Comparison of ENCODE assay signal across 12 cellular contexts in genomic region chr7:19397917-19398316, GRCh38.
DNase-seq lines count a peak whose midpoint lies in the region; ATAC-seq, FAIRE-seq and TF ChIP-seq lines count a peak whose summit lies in the region.
"Had no signal": no experiment of that assay in that cellular context is flagged by ENCODE, and none has a peak within 500 bp of the region (broad histone marks: within the 10 kb centered on the region; RNA-seq: fewer than 3 reads in every experiment).

No MANE protein-coding gene starts in this region.

- no peak for TF ChIP-seq POLR2A in H1 (IDR thresholded peaks at IDR 0.05; ENCODE audit: control extremely low read depth in 1 of 2, low read depth in 2 of 2, low read length in 2 of 2)

- peaks cover 7% of the 10 kb centered on the region; the same call in 2 of the 3 replicates for H3K4me1 Mint-ChIP-seq in GM23338

- H3K4me2 ChIP-seq in GM23338 (no peak overlapping the region), H1 (ENCODE audit: insufficient read depth in 1 of 2, low read depth in 2 of 2, low read length in 2 of 2) (no peak overlapping the region)

- H3K79me1 ChIP-seq in H1 (ENCODE audit: low read depth, low read length) = no peaks in the 10 kb centered on the region

- no peak overlapping the region for H2BK20ac ChIP-seq in H1 (ENCODE audit: low read length)

- POLR2A ChIA-PET in H1 (lab: Charles Lee; ENCODE audit: partially characterized antibody) = no interaction called here

- no peaks in the 10 kb centered on the region for H3F3A ChIP-seq in GM23338 (replicated peaks; ENCODE audit: low read depth)

- H3K14ac ChIP-seq in H1 (ENCODE audit: insufficient read length) = no peak overlapping the region

- H3K27ac Mint-ChIP-seq in GM23338 = no peak overlapping the region
- H3K27ac Mint-ChIP-seq: activated naive CD8-positive, alpha-beta T cell treated with anti-CD3 and anti-CD28 coated beads, Interleukin-2, amount 50 U/mL, for 24 hours; progenitor cell of endocrine pancreas; stimulated activated naive CD8-positive, alpha-beta T cell treated with anti-CD3 and anti-CD28 coated beads, Interleukin-15, Interleukin-2, amounts not matched to agents 100 ng/mL and 50 ng/mL, for 24 hours had no signal

- peak; percentile 35; the same call in 1 of the 3 replicates for ATAC-seq in GM23338
- no peak for ATAC-seq in HG02973 (IDR thresholded peaks at IDR 0.05; ENCODE audit: unreplicated experiment)
- ATAC-seq: activated naive CD8-positive, alpha-beta T cell treated with anti-CD3 and anti-CD28 coated beads, Interleukin-2, amount 50 U/mL, for 24 hours had no signal

- no peak overlapping the region for H4K8ac ChIP-seq in H1 (ENCODE audit: extremely low read depth, insufficient read depth, low read length)

- no peaks in the 10 kb centered on the region for H3K27me3 ChIP-seq in GM23338 (ENCODE audit: insufficient read depth)
- no peaks in the 10 kb centered on the region for H3K27me3 ChIP-seq in H1 (replicated peaks in 1 of 4; ENCODE audit: control insufficient read depth in 3 of 4, extremely low read depth in 1 of 4, insufficient read depth in 3 of 4, low read length in 3 of 4)

- no peak overlapping the region for H3K4ac ChIP-seq in H1 (replicated peaks; ENCODE audit: insufficient read length, low read depth, low read length)

- H4K5ac ChIP-seq in H1 (ENCODE audit: insufficient read length, low read depth, low read length) = no peak overlapping the region

- FAIRE-seq in GM18507 (lab: Jason Lieb, UNC) (peak; percentile 36), H1 (lab: Jason Lieb, UNC) (peak; percentile 19)

- no peak overlapping the region for H3K56ac ChIP-seq in H1 (replicated peaks; ENCODE audit: insufficient read length, low read depth, low read length)

- H3K18ac ChIP-seq in H1 (ENCODE audit: extremely low read depth, low read length) = no peak overlapping the region

- no peak overlapping the region for H3K9ac ChIP-seq in H1 (replicated peaks in 1 of 4; ENCODE audit: extremely low read depth in 1 of 4, low read depth in 3 of 4, low read length in 3 of 4)

- H2BK15ac ChIP-seq in H1 (ENCODE audit: low read length) = no peak overlapping the region

- TF ChIP-seq CTCF in GM23338 (conservative IDR thresholded peaks at IDR 0.05; ENCODE audit: low read depth in 2 of 2) (no peak), H1 (IDR thresholded peaks at IDR 0.05; ENCODE audit: control extremely low read depth in 1 of 3, insufficient read depth in 1 of 3, low read depth in 1 of 3, low read length in 3 of 3) (no peak)

- no peak overlapping the region for H2AK5ac ChIP-seq in H1 (ENCODE audit: low read depth, low read length)

- H3K9me3 Mint-ChIP-seq in GM23338 = no peaks in the 10 kb centered on the region
- H3K9me3 Mint-ChIP-seq: stimulated activated naive CD8-positive, alpha-beta T cell treated with anti-CD3 and anti-CD28 coated beads, Interleukin-15, Interleukin-2, amounts not matched to agents 100 ng/mL and 50 ng/mL, for 24 hours had no signal

- H3K36me3 ChIP-seq in GM23338 (ENCODE audit: insufficient read depth) (no peaks in the 10 kb centered on the region), H1 (ENCODE audit: control insufficient read depth in 2 of 4, insufficient read depth in 4 of 4, low read length in 3 of 4) (no peaks in the 10 kb centered on the region)

- H3K23ac ChIP-seq in H1 (ENCODE audit: insufficient read length) = no peak overlapping the region

- WGBS in H1 (ENCODE audit: extremely low coverage in 1 of 2, insufficient coverage in 1 of 2, insufficient read length in 1 of 2, insufficient replicate concordance in 2 of 2, low coverage in 1 of 2, low lambda C conversion rate in 2 of 2, missing lambda C conversion rate in 1 of 2), 2 experiments = 86% methylated on average over 4 of the region's 4 CpGs; no CpG with 5 or more reads in 1 of the 2 experiments

- H3K4me3 Mint-ChIP-seq in GM23338 = no peak overlapping the region
- H3K4me3 Mint-ChIP-seq: activated naive CD8-positive, alpha-beta T cell treated with anti-CD3 and anti-CD28 coated beads, Interleukin-2, amount 50 U/mL, for 24 hours; stimulated activated naive CD8-positive, alpha-beta T cell treated with anti-CD3 and anti-CD28 coated beads, Interleukin-15, Interleukin-2, amounts not matched to agents 100 ng/mL and 50 ng/mL, for 24 hours had no signal

- H3K36me3 Mint-ChIP-seq in GM23338 (ENCODE audit: low read depth) = no peaks in the 10 kb centered on the region

- H3K79me2 ChIP-seq in GM23338 (replicated peaks; ENCODE audit: insufficient read depth) (no peaks in the 10 kb centered on the region), H1 (ENCODE audit: control insufficient read depth in 1 of 2, insufficient read depth in 2 of 2, low read length in 2 of 2) (no peaks in the 10 kb centered on the region)

- no peak overlapping the region for H4K91ac ChIP-seq in H1 (replicated peaks; ENCODE audit: insufficient read length, low read length)

- no peak overlapping the region for H2BK120ac ChIP-seq in H1 (replicated peaks; ENCODE audit: low read depth, low read length)

- H2BK12ac ChIP-seq in H1 (ENCODE audit: low read depth, low read length) = no peak overlapping the region

- CTCF ChIA-PET in H1 (lab: Charles Lee; ENCODE audit: partially characterized antibody) = no interaction called here

- H3K27ac ChIP-seq in GM23338 (ENCODE audit: low read depth) (no peak overlapping the region), H1 (ENCODE audit: low read depth, low read length) (no peak overlapping the region)

- no peak for TF ChIP-seq RAD21 in H1 (IDR thresholded peaks at IDR 0.05 in 1 of 2, conservative IDR thresholded peaks at IDR 0.05 in 1 of 2; ENCODE audit: low read depth in 2 of 2, low read length in 2 of 2)

- H3K23me2 ChIP-seq in H1 (ENCODE audit: low read depth, low read length) = no peaks in the 10 kb centered on the region

- no peak for DNase-seq in GM18507 (ENCODE audit: extremely low spot score, insufficient read length, low read depth)
- DNase-seq in GM23338 (ENCODE audit: low spot score) = no peak
- DNase-seq in HS-27A (ENCODE audit: low read depth) = peak; percentile 78
- DNase-seq in H1 (ENCODE audit: low read depth in 1 of 2, low spot score in 2 of 2) = no peak
- no peak for DNase-seq in DMS79 (lab: John Stamatoyannopoulos, UW)
- no peak for DNase-seq in NCI-H1092 treated with DMSO at 0.1 percent for 48 hours (lab: John Stamatoyannopoulos, UW)
- DNase-seq in DMS79 treated with DMSO at 0.1 percent for 48 hours (lab: John Stamatoyannopoulos, UW) = no peak
- DNase-seq: activated naive CD8-positive, alpha-beta T cell treated with anti-CD3 and anti-CD28 coated beads, Interleukin-2, amount 50 U/mL, for 24 hours; DMS 273 treated with DMSO at 0.1 percent for 48 hours had no signal

- no peaks in the 10 kb centered on the region for H4K20me1 ChIP-seq in GM23338 (replicated peaks; ENCODE audit: insufficient read depth)
- H4K20me1 ChIP-seq in H1 (replicated peaks in 1 of 2; ENCODE audit: control insufficient read depth in 1 of 2, insufficient read depth in 2 of 2, low read length in 2 of 2) = no peaks in the 10 kb centered on the region

- no peaks in the 10 kb centered on the region for H3K4me1 ChIP-seq in GM23338 (ENCODE audit: insufficient read depth)
- H3K4me1 ChIP-seq in H1 (replicated peaks in 1 of 4; ENCODE audit: control insufficient read depth in 3 of 4, insufficient read depth in 4 of 4, low read length in 3 of 4) = peaks cover 0 to 4% (median 0%) of the 10 kb centered on the region in 4 experiments; a peak in 1 of 7 replicates

- no peak for TF ChIP-seq EP300 in H1 (IDR thresholded peaks at IDR 0.05; ENCODE audit: borderline replicate concordance in 1 of 2, low read depth in 2 of 2, low read length in 2 of 2)

- no peak overlapping the region for H2AFZ ChIP-seq in GM23338
- no peak overlapping the region for H2AFZ ChIP-seq in H1 (ENCODE audit: low read length)

- no peaks in the 10 kb centered on the region for H3K9me2 ChIP-seq in GM23338 (ENCODE audit: insufficient read depth)

- H2BK5ac ChIP-seq in H1 (ENCODE audit: low read depth, low read length) = no peak overlapping the region

- H3K4me3 ChIP-seq in GM23338 (no peak overlapping the region), H1 (ENCODE audit: extremely low read depth in 1 of 4, insufficient read depth in 2 of 4, low read depth in 3 of 4, low read length in 4 of 4) (no peak overlapping the region)

- H3K9me3 ChIP-seq in H1 (ENCODE audit: insufficient read depth in 2 of 2, low read depth in 1 of 2, low read length in 1 of 2) = no peaks in the 10 kb centered on the region

- no peaks in the 10 kb centered on the region for H3K27me3 Mint-ChIP-seq in GM23338 (ENCODE audit: insufficient read depth, low read depth, poor library complexity)
- H3K27me3 Mint-ChIP-seq: activated naive CD8-positive, alpha-beta T cell treated with anti-CD3 and anti-CD28 coated beads, Interleukin-2, amount 50 U/mL, for 24 hours; progenitor cell of endocrine pancreas; stimulated activated naive CD8-positive, alpha-beta T cell treated with anti-CD3 and anti-CD28 coated beads, Interleukin-15, Interleukin-2, amounts not matched to agents 100 ng/mL and 50 ng/mL, for 24 hours had no signal

TF ChIP-seq in GM23338, 12 proteins besides CTCF, POLR2A, EP300 and RAD21 (continues in another document):
- TF ChIP-seq ZNF331 (CRISPR knock-in tag; IDR thresholded peaks at IDR 0.05; ENCODE audit: low read depth) = no peak
- TF ChIP-seq NANOG (IDR thresholded peaks at IDR 0.05; ENCODE audit: borderline replicate concordance) = no peak
- no peak for TF ChIP-seq CREB1 (CRISPR knock-in tag; IDR thresholded peaks at IDR 0.05; ENCODE audit: low read depth)
- TF ChIP-seq ZNF114 (CRISPR knock-in tag; IDR thresholded peaks at IDR 0.05) = no peak

TF ChIP-seq in H1, 55 proteins besides CTCF, POLR2A, EP300 and RAD21 (continues in another document):
- no peak for TF ChIP-seq TEAD4 (IDR thresholded peaks at IDR 0.05; ENCODE audit: low read depth, low read length)
- no peak for TF ChIP-seq SUZ12 (IDR thresholded peaks at IDR 0.05; ENCODE audit: low read length)
- TF ChIP-seq SAP30 (IDR thresholded peaks at IDR 0.05; ENCODE audit: insufficient read depth, insufficient replicate concordance, low read length) = no peak
- no peak for TF ChIP-seq RBBP5 (IDR thresholded peaks at IDR 0.05; ENCODE audit: borderline replicate concordance, low read depth, low read length)
- TF ChIP-seq CHD2 (IDR thresholded peaks at IDR 0.05; ENCODE audit: low read length) = no peak
- TF ChIP-seq JUN (IDR thresholded peaks at IDR 0.05; ENCODE audit: low read depth, low read length) = no peak
- no peak for TF ChIP-seq E2F6 (IDR thresholded peaks at IDR 0.05)
- TF ChIP-seq KDM1A (IDR thresholded peaks at IDR 0.05; ENCODE audit: borderline replicate concordance, low read length) = no peak
- no peak for TF ChIP-seq YY1 (IDR thresholded peaks at IDR 0.05; ENCODE audit: low read depth, low read length)
- no peak for TF ChIP-seq KDM5A (IDR thresholded peaks at IDR 0.05; ENCODE audit: low read length)
